8 cellular contexts compared by ENCODE assay signal in genomic region chr3:196287066-196287404, GRCh38. TPM values are rescaled to one million over a fixed set of nuclear protein-coding genes. Genes with fewer than 3 reads are reported as not detected.
A peak's percentile ranks its signal among the peaks of the same experiment; 100 is the strongest.
DNase-seq lines count a peak whose midpoint lies in the region; TF ChIP-seq lines count a peak whose summit lies in the region.

No MANE protein-coding gene starts in this region.

- peaks cover 51 to 60% (median 52%) of the 10 kb centered on the region in 3 donors for H3K4me1 Mint-ChIP-seq in CD8-positive, alpha-beta memory T cell
- peaks cover 58% of the 10 kb centered on the region for H3K4me1 Mint-ChIP-seq in brain

- peak overlapping the region; percentile 96 to 100 (median 100) for H3K27ac Mint-ChIP-seq in CD8-positive, alpha-beta memory T cell
- peak overlapping the region; percentile 96 to 99 (median 99) for H3K27ac Mint-ChIP-seq in brain

- WGBS in GM23248 (ENCODE audit: low coverage in 1 of 2, low lambda C conversion rate in 2 of 2, missing lambda C conversion rate in 2 of 2), 2 experiments, result 1 to 3% methylated on average over 18 of the region's 18 CpGs

- CTCF ChIA-PET in CD8-positive, alpha-beta memory T cell (lab: Charles Lee), result interaction anchor here (0.9 kb wide), 1 partner anchor 34 kb away, joined by 3 read pairs; no protein-coding TSS in a partner anchor
- CTCF ChIA-PET in OCI-LY7 (lab: Charles Lee; ENCODE audit: unreplicated experiment), result no interaction called here

- H3K27ac ChIP-seq in CD8-positive, alpha-beta memory T cell (ENCODE audit: low read depth, low read length), result peak overlapping the region; percentile 95
- H3K27ac ChIP-seq in GM23248 (peak overlapping the region; percentile 90), OCI-LY7 (ENCODE audit: low read depth, low read length, poor library complexity, severe bottlenecking) (no peak overlapping the region)

- H2AFZ ChIP-seq in GM23248, result peak overlapping the region; percentile 95
- peak overlapping the region; percentile 97 for H2AFZ ChIP-seq in OCI-LY7 (ENCODE audit: low read length)

- no TSS peak for BruUV-seq in OCI-LY7 (replicated peaks; lab: Mats Ljungman, UMichigan)

- DNase-seq in CD8-positive, alpha-beta memory T cell, result peak in 1 of 5 donors; percentile 18
- DNase-seq in GM23248 (peak; percentile 61), OCI-LY7 (ENCODE audit: low spot score) (peak; percentile 12), kidney epithelial cell (ENCODE audit: low read depth) (no peak), NOMO-1 treated with dmso at 0.1 percent for 144 hours (lab: John Stamatoyannopoulos, UW; ENCODE audit: unreplicated experiment) (no peak), ureter (ENCODE audit: low spot score) (no peak)
- peak; percentile 3 for DNase-seq in stimulated activated CD4-positive, alpha-beta T cell treated with anti-CD3 and anti-CD28 coated beads, Interleukin-2, amount 100 ng/mL, for 4 hours (ENCODE audit: low read depth)

- peak overlapping the region; percentile 96 for H3K4me3 ChIP-seq in CD8-positive, alpha-beta memory T cell (ENCODE audit: low read length)
- peak overlapping the region; percentile 95 for H3K4me3 ChIP-seq in GM23248
- H3K4me3 ChIP-seq in OCI-LY7 (ENCODE audit: low read depth, low read length, poor library complexity, severe bottlenecking), result peak overlapping the region; percentile 89
- peak overlapping the region; percentile 65 for H3K4me3 ChIP-seq in kidney epithelial cell (ENCODE audit: low read depth, low read length)

- H3K9ac ChIP-seq in GM23248, result peak overlapping the region; percentile 96

- intact Hi-C loops in OCI-LY7 (cut with micrococcal nuclease; ENCODE audit: unreplicated experiment), result no loop called here

- POLR2A ChIA-PET in CD8-positive, alpha-beta memory T cell (lab: Charles Lee), result interaction anchor here (0.7 kb wide), 2 partner anchors 12 to 58 kb away, joined by 3 read pairs; no protein-coding TSS in a partner anchor
- POLR2A ChIA-PET in OCI-LY7 (lab: Charles Lee), result no interaction called here

- TF ChIP-seq CTCF in OCI-LY7 (conservative IDR thresholded peaks at IDR 0.05; ENCODE audit: low read length) (no peak), brain (conservative IDR thresholded peaks at IDR 0.05) (no peak), kidney epithelial cell (IDR thresholded peaks at IDR 0.05; ENCODE audit: insufficient read depth, low read length, poor library complexity, severe bottlenecking) (no peak)

- H3K27me3 Mint-ChIP-seq in CD8-positive, alpha-beta memory T cell, result no peaks in the 10 kb centered on the region
- peaks cover 10% of the 10 kb centered on the region for H3K27me3 Mint-ChIP-seq in brain

- H3F3A ChIP-seq in GM23248 (ENCODE audit: insufficient read depth), result peaks cover 12% of the 10 kb centered on the region; the same call in 1 of the 2 replicates

- H3K9me2 ChIP-seq in GM23248 (ENCODE audit: insufficient read depth) (no peaks in the 10 kb centered on the region), OCI-LY7 (ENCODE audit: insufficient read depth, low read length) (no peaks in the 10 kb centered on the region)

- H3K4me2 ChIP-seq in GM23248 (ENCODE audit: unreplicated experiment) (peak overlapping the region; percentile 99), OCI-LY7 (ENCODE audit: low read length) (peak overlapping the region; percentile 100)

- no peaks in the 10 kb centered on the region for H3K9me3 Mint-ChIP-seq in CD8-positive, alpha-beta memory T cell
- H3K9me3 Mint-ChIP-seq in brain, result no peaks in the 10 kb centered on the region

- no peaks in the 10 kb centered on the region for H3K27me3 ChIP-seq in CD8-positive, alpha-beta memory T cell (ENCODE audit: insufficient read depth, low read length, poor library complexity, severe bottlenecking)
- H3K27me3 ChIP-seq in GM23248 (replicated peaks; ENCODE audit: insufficient read depth), result no peaks in the 10 kb centered on the region
- no peaks in the 10 kb centered on the region for H3K27me3 ChIP-seq in kidney epithelial cell (ENCODE audit: control insufficient read depth, insufficient read depth, low read length)

- H3K36me3 ChIP-seq in CD8-positive, alpha-beta memory T cell (ENCODE audit: insufficient read depth, low read length), result no peaks in the 10 kb centered on the region
- no peaks in the 10 kb centered on the region; the same call in 1 of the 2 replicates for H3K36me3 ChIP-seq in GM23248 (ENCODE audit: low read depth)
- H3K36me3 ChIP-seq in OCI-LY7 (ENCODE audit: insufficient read depth, low read length), result no peaks in the 10 kb centered on the region
- H3K36me3 ChIP-seq in kidney epithelial cell (ENCODE audit: control insufficient read depth, insufficient read depth, low read length), result no peaks in the 10 kb centered on the region

- H3K4me3 Mint-ChIP-seq in CD8-positive, alpha-beta memory T cell, result peak overlapping the region; percentile 95 to 100 (median 99)
- H3K4me3 Mint-ChIP-seq in brain, result peak overlapping the region; percentile 99 to 100 (median 99)

- H3K79me2 ChIP-seq in GM23248 (ENCODE audit: insufficient read depth), result peaks cover 55% of the 10 kb centered on the region
- H3K79me2 ChIP-seq in OCI-LY7 (ENCODE audit: insufficient read depth, low read depth, low read length), result peaks cover 11% of the 10 kb centered on the region; the same call in 1 of the 2 replicates

- no peaks in the 10 kb centered on the region for H3K9me3 ChIP-seq in CD8-positive, alpha-beta memory T cell (ENCODE audit: low read length)
- no peaks in the 10 kb centered on the region for H3K9me3 ChIP-seq in GM23248 (ENCODE audit: low read depth)
- no peaks in the 10 kb centered on the region for H3K9me3 ChIP-seq in OCI-LY7 (ENCODE audit: low read length)

- in situ Hi-C loops in GM23248 (cut with MboI), result no loop called here

- peaks cover 12% of the 10 kb centered on the region for H3K4me1 ChIP-seq in CD8-positive, alpha-beta memory T cell (ENCODE audit: insufficient read depth, low read length)
- H3K4me1 ChIP-seq in GM23248 (ENCODE audit: insufficient read depth) (peaks cover 29% of the 10 kb centered on the region), OCI-LY7 (ENCODE audit: insufficient read depth, low read length, poor library complexity, severe bottlenecking) (peaks cover 20% of the 10 kb centered on the region)

- peaks cover 0 to 11% (median 0%) of the 10 kb centered on the region in 3 donors for H3K36me3 Mint-ChIP-seq in CD8-positive, alpha-beta memory T cell
- H3K36me3 Mint-ChIP-seq in brain, result peaks cover 7% of the 10 kb centered on the region

- no peaks in the 10 kb centered on the region; the same call in 1 of the 2 replicates for H4K20me1 ChIP-seq in GM23248 (ENCODE audit: insufficient read depth)
- no peaks in the 10 kb centered on the region; the same call in 1 of the 2 replicates for H4K20me1 ChIP-seq in OCI-LY7 (ENCODE audit: insufficient read depth, low read length)

RNA-seq across cellular contexts. Expression of gene PCYT1A, which starts 0.5 kb away (rescaled TPM):
- total RNA-seq in CD8-positive, alpha-beta memory T cell, result 10 to 100 TPM; 60.1 to 61.0 TPM
- 20.0 TPM for polyA plus RNA-seq in CD8-positive, alpha-beta memory T cell
- 96.3 and 116 TPM in 2 replicates for total RNA-seq in GM23248 (2014; rRNA removed; shearing (Covaris generic))
- 37.2 and 38.3 TPM in 2 replicates for polyA plus RNA-seq in GM23248 (2016; fragmentation: Nextera tagmentation; extraction: Ambion mirVana)
- 21.3 and 21.6 TPM in 2 replicates for total RNA-seq in OCI-LY7 (2014; rRNA removed; shearing (Covaris generic))
- total RNA-seq in OCI-LY7 (2022), result 20.6 and 27.1 TPM in 2 replicates
- 14.2 TPM for polyA plus RNA-seq in brain (ENCODE audit: insufficient read depth, low read depth, low replicate concordance)
- 58.3 and 62.7 TPM in 2 replicates for total RNA-seq in kidney epithelial cell
- total RNA-seq in ureter, result 65.7 TPM

RNA-seq across cellular contexts. Expression of gene DYNLT2B, which starts 31.0 kb away (rescaled TPM):
- 10 to 100 TPM in 1 of 2 experiments, 1 to 10 TPM in 1; 8.6 to 10.7 TPM for total RNA-seq in CD8-positive, alpha-beta memory T cell
- polyA plus RNA-seq in CD8-positive, alpha-beta memory T cell, result 10.9 TPM
- 9.6 and 47.8 TPM in 2 replicates for total RNA-seq in GM23248 (2014; rRNA removed; shearing (Covaris generic))
- polyA plus RNA-seq in GM23248 (2016; fragmentation: Nextera tagmentation; extraction: Ambion mirVana) (39.7 and 42.4 TPM in 2 replicates), brain (ENCODE audit: insufficient read depth, low read depth, low replicate concordance) (49.2 TPM)
- 17.9 and 18.1 TPM in 2 replicates for total RNA-seq in OCI-LY7 (2014; rRNA removed; shearing (Covaris generic))
- total RNA-seq in OCI-LY7 (2022) (21.5 and 25.5 TPM in 2 replicates), kidney epithelial cell (15.7 and 28.2 TPM in 2 replicates), ureter (6.9 TPM)

RNA-seq across cellular contexts. Expression of gene TM4SF19, which starts 51.2 kb away (rescaled TPM):
- total RNA-seq in CD8-positive, alpha-beta memory T cell, result under 1 TPM; 0.35 to 0.62 TPM
- polyA plus RNA-seq in CD8-positive, alpha-beta memory T cell, result 1.2 TPM
- total RNA-seq in GM23248 (2014; rRNA removed; shearing (Covaris generic)), result not detected in 2 replicates
- polyA plus RNA-seq in GM23248 (2016; fragmentation: Nextera tagmentation; extraction: Ambion mirVana) (not detected in 2 replicates), brain (ENCODE audit: insufficient read depth, low read depth, low replicate concordance) (not detected)
- not detected in 2 replicates for total RNA-seq in OCI-LY7 (2014; rRNA removed; shearing (Covaris generic))
- total RNA-seq in OCI-LY7 (2022) (not detected in 2 replicates), kidney epithelial cell (3.5 and 7.8 TPM in 2 replicates), ureter (0.49 TPM)

Comparison
In these comparisons a context has a peak if more than half of its experiments do, and no peak if none do; other contexts are left out.
1. DNase-seq: peak in GM23248 (single experiment), OCI-LY7 (single experiment) and stimulated activated CD4-positive, alpha-beta T cell treated with anti-CD3 and anti-CD28 coated beads, Interleukin-2, amount 100 ng/mL, for 4 hours (single experiment); none in kidney epithelial cell (single experiment), NOMO-1 treated with dmso at 0.1 percent for 144 hours (single experiment) and ureter (single experiment).
2. Peak in every context shown above with its lines, with median percentiles within 50 percentile points of each other: H3K4me3 ChIP-seq.